Comparison of ENCODE assay signal across 10 cellular contexts in genomic region chr6:158707826-158708225, GRCh38. TPM values are rescaled to one million over a fixed set of nuclear protein-coding genes. Genes with fewer than 3 reads are reported as not detected.
DNase-seq lines count a peak whose midpoint lies in the region; ATAC-seq and TF ChIP-seq lines count a peak whose summit lies in the region.
"Had no signal": no experiment of that assay in that cellular context is flagged by ENCODE, and none has a peak within 500 bp of the region (broad histone marks: within the 10 kb centered on the region; RNA-seq: fewer than 3 reads in every experiment).

No MANE protein-coding gene starts in this region.

- POLR2A ChIA-PET in activated CD8-positive, alpha-beta T cell treated with anti-CD3 and anti-CD28 coated beads for 36 hours (lab: Charles Lee): interaction anchor here (1.7 kb wide), 1 partner anchor 10 kb away, joined by 12 read pairs; no protein-coding TSS in a partner anchor

- CTCF ChIA-PET in activated CD8-positive, alpha-beta T cell treated with anti-CD3 and anti-CD28 coated beads for 36 hours (lab: Charles Lee): interaction anchor here (0.8 to 2.1 kb wide), 4 partner anchors 11 to 428 kb away, joined by 3 to 5 read pairs (median 4); no protein-coding TSS in a partner anchor

- no peaks in the 10 kb centered on the region for H3K27me3 ChIP-seq in colonic mucosa

- H3K4me3 ChIP-seq in colonic mucosa: no peak overlapping the region

- intact Hi-C loops in colonic mucosa (cut with DNase I): loop anchor here (10.0 kb wide), 1 partner anchor 107 kb away; the partner anchor contains the start of gene EZR
- intact Hi-C loops in activated CD8-positive, alpha-beta T cell treated with anti-CD3 and anti-CD28 coated beads for 36 hours (cut with micrococcal nuclease): no loop called here

- H3K27me3 Mint-ChIP-seq in mesothelial cell of epicardium (ENCODE audit: low read depth): no peaks in the 10 kb centered on the region
- H3K27me3 Mint-ChIP-seq in activated CD8-positive, alpha-beta T cell treated with anti-CD3 and anti-CD28 coated beads for 36 hours: no peaks in the 10 kb centered on the region

- in situ Hi-C loops in GM13977 (cut with MboI; ENCODE audit: low pct_unique_long_range_greater_than_20kb, low sequenced_read_pairs, unreplicated experiment): no loop called here

- H3K4me1 ChIP-seq in colonic mucosa: peaks cover 8% of the 10 kb centered on the region

- no peaks in the 10 kb centered on the region for H3K9me3 Mint-ChIP-seq in mesothelial cell of epicardium
- H3K9me3 Mint-ChIP-seq in activated CD8-positive, alpha-beta T cell treated with anti-CD3 and anti-CD28 coated beads for 36 hours: no peaks in the 10 kb centered on the region
- H3K9me3 Mint-ChIP-seq: natural killer cell had no signal

- ATAC-seq in activated CD8-positive, alpha-beta T cell treated with anti-CD3 and anti-CD28 coated beads for 36 hours: no peak
- ATAC-seq: natural killer cell had no signal

- H3K4me3 Mint-ChIP-seq in mesothelial cell of epicardium: peak overlapping the region; percentile 24
- H3K4me3 Mint-ChIP-seq in activated CD8-positive, alpha-beta T cell treated with anti-CD3 and anti-CD28 coated beads for 36 hours: no peak overlapping the region
- H3K4me3 Mint-ChIP-seq: natural killer cell had no signal

- H3K27ac Mint-ChIP-seq in mesothelial cell of epicardium: peak overlapping the region; percentile 98
- H3K27ac Mint-ChIP-seq in activated CD8-positive, alpha-beta T cell treated with anti-CD3 and anti-CD28 coated beads for 36 hours: no peak overlapping the region

- no peak overlapping the region for H3K27ac ChIP-seq in colonic mucosa

- H3K4me1 Mint-ChIP-seq in mesothelial cell of epicardium: peaks cover 39% of the 10 kb centered on the region
- peaks cover 12% of the 10 kb centered on the region for H3K4me1 Mint-ChIP-seq in activated CD8-positive, alpha-beta T cell treated with anti-CD3 and anti-CD28 coated beads for 36 hours (ENCODE audit: low read depth)

- peaks cover 1% of the 10 kb centered on the region for H3K36me3 Mint-ChIP-seq in mesothelial cell of epicardium
- peaks cover 45% of the 10 kb centered on the region for H3K36me3 Mint-ChIP-seq in activated CD8-positive, alpha-beta T cell treated with anti-CD3 and anti-CD28 coated beads for 36 hours (ENCODE audit: low read depth)
- H3K36me3 Mint-ChIP-seq: natural killer cell had no signal

- DNase-seq in NCI-H2171 treated with DMSO at 0.1 percent for 48 hours (lab: John Stamatoyannopoulos, UW) (peak; percentile 86), colonic mucosa (peak; percentile 50), mesothelial cell of epicardium (ENCODE audit: low spot score in 2 of 2, unreplicated experiment in 2 of 2) (no peak), ureter (ENCODE audit: low spot score) (peak; percentile 68), NCI-H2029 treated with DMSO at 0.1 percent for 48 hours (lab: John Stamatoyannopoulos, UW) (no peak), GM13977 (ENCODE audit: low spot score) (no peak), NCI-H2081 treated with DMSO at 0.1 percent for 48 hours (lab: John Stamatoyannopoulos, UW) (no peak)
- DNase-seq in activated CD8-positive, alpha-beta T cell treated with anti-CD3 and anti-CD28 coated beads for 36 hours: no peak
- DNase-seq: effector CD4-positive, alpha-beta T cell; natural killer cell had no signal

- TF ChIP-seq CTCF in colonic mucosa (IDR thresholded peaks at IDR 0.05): no peak
- no peak for TF ChIP-seq CTCF in mesothelial cell of epicardium (IDR thresholded peaks at IDR 0.05; ENCODE audit: unreplicated experiment)
- TF ChIP-seq CTCF in GM13977 (IDR thresholded peaks at IDR 0.05; ENCODE audit: extremely low read depth, insufficient read depth, missing control alignments): no peak
- no peak for TF ChIP-seq CTCF in activated CD8-positive, alpha-beta T cell treated with anti-CD3 and anti-CD28 coated beads for 36 hours (IDR thresholded peaks at IDR 0.05)

- H3K36me3 ChIP-seq in colonic mucosa: no peaks in the 10 kb centered on the region

- peak overlapping the region; percentile 5 to 19 for H3K9ac ChIP-seq in colonic mucosa (ENCODE audit: low read depth in 2 of 2, low read length in 2 of 2)

- H3K9me3 ChIP-seq in colonic mucosa: no peaks in the 10 kb centered on the region

RNA-seq across cellular contexts. Expression of gene SYTL3, which starts 58.0 kb away (rescaled TPM):
- total RNA-seq in colonic mucosa (1 to 10 TPM; 1.1 to 3.1 TPM), mesothelial cell of epicardium (5.4 to 6.1 TPM (median 5.5 TPM) in 3 replicates), ureter (8.7 TPM)
- 100 to 1,000 TPM; 151 to 163 TPM for total RNA-seq in activated CD8-positive, alpha-beta T cell treated with anti-CD3 and anti-CD28 coated beads for 36 hours

Comparison
In these comparisons a context has a peak if more than half of its experiments do, and no peak if none do; other contexts are left out.
1. DNase-seq: peak in NCI-H2171 treated with DMSO at 0.1 percent for 48 hours (single experiment), colonic mucosa (single experiment) and ureter (single experiment); none in mesothelial cell of epicardium (0 of 2), NCI-H2029 treated with DMSO at 0.1 percent for 48 hours (single experiment), GM13977 (single experiment), NCI-H2081 treated with DMSO at 0.1 percent for 48 hours (single experiment) and activated CD8-positive, alpha-beta T cell treated with anti-CD3 and anti-CD28 coated beads for 36 hours (single experiment).
2. RNA of gene SYTL3, which starts 58.0 kb away (total RNA-seq): 151 to 163 TPM in activated CD8-positive, alpha-beta T cell treated with anti-CD3 and anti-CD28 coated beads for 36 hours; 8.7 TPM in ureter (single experiment), 5.4 to 6.1 TPM in mesothelial cell of epicardium and 1.1 to 3.1 TPM in colonic mucosa; every median in the first group is over 10 times any median in the second.